8 cellular contexts compared by ENCODE assay signal in genomic region chr13:27622102-27622820, GRCh38. TPM values are rescaled to one million over a fixed set of nuclear protein-coding genes. Genes with fewer than 3 reads are reported as not detected.
DNase-seq lines count a peak whose midpoint lies in the region; ATAC-seq and TF ChIP-seq lines count a peak whose summit lies in the region.

No MANE protein-coding gene starts in this region.

- H3K14ac ChIP-seq in H9 (ENCODE audit: insufficient read depth, low read length) = peak overlapping the region; percentile 96

- H3K79me2 ChIP-seq in H9 (ENCODE audit: insufficient read depth, low read length) = peaks cover 30% of the 10 kb centered on the region; the same call in 1 of the 2 replicates

- no peak overlapping the region for H3K56ac ChIP-seq in H9 (ENCODE audit: insufficient read length, low read depth, low read length)

- no peak overlapping the region for H2BK12ac ChIP-seq in H9 (ENCODE audit: insufficient read length, low read depth, low read length)

- H3T11ph ChIP-seq in H9 (ENCODE audit: low read length) = no peak overlapping the region

- no peaks in the 10 kb centered on the region for H3K27me3 ChIP-seq in H9 (ENCODE audit: insufficient read depth, low read length)

- no peak overlapping the region for H2AFZ ChIP-seq in H9 (ENCODE audit: low read length)

- H3K4ac ChIP-seq in H9 (ENCODE audit: low read depth, low read length) = no peak overlapping the region

- H2BK120ac ChIP-seq in H9 (ENCODE audit: low read depth, low read length, poor library complexity, severe bottlenecking) = no peak overlapping the region

- ATAC-seq in T-helper 17 cell = no peak
- no peak for ATAC-seq in GM21515 (IDR thresholded peaks at IDR 0.05; ENCODE audit: unreplicated experiment)

- DNase-seq in CD14-positive monocyte (ENCODE audit: low spot score) (no peak), H9 (no peak), T-helper 17 cell (peak in 1 of 3 donors; percentile 5), fibroblast of villous mesenchyme (ENCODE audit: low read depth) (no peak), renal cortical epithelial cell (ENCODE audit: low read depth) (peak; percentile 21), NCI-H1930 (lab: John Stamatoyannopoulos, UW) (no peak)
- DNase-seq in NK-92 treated with Interleukin-12 subunit alpha and Interleukin-12 subunit beta, amount 100 ng/mL, for 24 hours (lab: John Stamatoyannopoulos, UW) = no peak

- peak overlapping the region; percentile 91 for H3K18ac ChIP-seq in H9 (ENCODE audit: insufficient read length, low read depth, low read length)

- no peak overlapping the region for H4K8ac ChIP-seq in H9 (replicated peaks; ENCODE audit: insufficient read length, low read depth, low read length)

- no peaks in the 10 kb centered on the region for H4K20me1 ChIP-seq in H9 (ENCODE audit: control insufficient read depth, insufficient read depth, insufficient read length)

- no peak overlapping the region for H2BK20ac ChIP-seq in H9 (ENCODE audit: low read depth, low read length, poor library complexity, severe bottlenecking)

- no peak overlapping the region for H2BK15ac ChIP-seq in H9 (ENCODE audit: low read depth, low read length)

- H3K4me3 Mint-ChIP-seq in CD14-positive monocyte = peak overlapping the region; percentile 87 to 99
- H3K4me3 Mint-ChIP-seq in H9 = peak overlapping the region; percentile 83 to 95
- peak overlapping the region; percentile 94 for H3K4me3 Mint-ChIP-seq in T-helper 17 cell

- H3K79me1 ChIP-seq in H9 (ENCODE audit: insufficient read depth, low read depth, low read length, poor library complexity, severe bottlenecking) = no peaks in the 10 kb centered on the region

- H3K23me2 ChIP-seq in H9 (ENCODE audit: insufficient read length, low read depth, low read length, poor library complexity, severe bottlenecking) = peaks cover 15% of the 10 kb centered on the region

- H3K4me3 ChIP-seq in fibroblast of villous mesenchyme (ENCODE audit: low read depth, low read length) = peak overlapping the region; percentile 83

- H3K9me3 Mint-ChIP-seq in CD14-positive monocyte (peaks cover 0 to 2% (median 0%) of the 10 kb centered on the region in 7 donors), H9 (no peaks in the 10 kb centered on the region)

- H3K27me3 Mint-ChIP-seq in CD14-positive monocyte (ENCODE audit: low read depth in 3 of 3) = peaks cover 0 to 3% (median 0%) of the 10 kb centered on the region in 3 donors
- H3K27me3 Mint-ChIP-seq in H9 (ENCODE audit: low read depth) = no peaks in the 10 kb centered on the region; the same call in 1 of the 2 replicates
- H3K27me3 Mint-ChIP-seq in T-helper 17 cell = no peaks in the 10 kb centered on the region

- H3K9me3 ChIP-seq in H9 (ENCODE audit: control insufficient read depth, low read depth, low read length) (no peaks in the 10 kb centered on the region), T-helper 17 cell (ENCODE audit: control insufficient read depth, low read length, poor library complexity, severe bottlenecking) (no peaks in the 10 kb centered on the region)

- peak overlapping the region; percentile 34 for H4K5ac ChIP-seq in H9 (ENCODE audit: insufficient read length, low read depth, low read length)

- no peak overlapping the region for H2BK5ac ChIP-seq in H9 (ENCODE audit: insufficient read length, low read length)

- H3K4me2 ChIP-seq in H9 (ENCODE audit: insufficient read depth, insufficient read length, low read length) = peak overlapping the region; percentile 91

- no peak overlapping the region for H3K23ac ChIP-seq in H9 (ENCODE audit: insufficient read length, low read depth, low read length)

- H3K4me1 ChIP-seq in H9 (ENCODE audit: insufficient read depth, low read length) = peaks cover 9% of the 10 kb centered on the region; the same call in 1 of the 2 replicates

- H4K91ac ChIP-seq in H9 (ENCODE audit: insufficient read length, low read depth, low read length) = no peak overlapping the region

- peaks cover 24 to 26% of the 10 kb centered on the region in 2 donors for H3K36me3 Mint-ChIP-seq in CD14-positive monocyte
- H3K36me3 Mint-ChIP-seq in H9 (ENCODE audit: insufficient read depth in 1 of 3, low read depth in 3 of 3) = peaks cover 23 to 29% (median 28%) of the 10 kb centered on the region in 3 experiments
- peaks cover 8% of the 10 kb centered on the region for H3K36me3 Mint-ChIP-seq in T-helper 17 cell (ENCODE audit: low read depth)

- WGBS in H9 (ENCODE audit: extremely low coverage, insufficient read length, low lambda C conversion rate) = 100% methylated on average over 1 of the region's 13 CpGs

- peaks cover 65% of the 10 kb centered on the region for H3K4me1 Mint-ChIP-seq in CD14-positive monocyte
- H3K4me1 Mint-ChIP-seq in H9 = peaks cover 55% of the 10 kb centered on the region in 2 experiments
- H3K4me1 Mint-ChIP-seq in T-helper 17 cell = peaks cover 58% of the 10 kb centered on the region

- H3K27ac Mint-ChIP-seq in CD14-positive monocyte (peak overlapping the region; percentile 72 to 95 (median 92)), H9 (peak overlapping the region; percentile 27 to 82 (median 69)), T-helper 17 cell (peak overlapping the region; percentile 95)

- TF ChIP-seq CTCF in CD14-positive monocyte (IDR thresholded peaks at IDR 0.05) (no peak), H9 (conservative IDR thresholded peaks at IDR 0.05) (peak; percentile 38; the same call in 2 of the 3 replicates), fibroblast of villous mesenchyme (IDR thresholded peaks at IDR 0.05; ENCODE audit: insufficient read depth, low read depth, low read length) (peak; percentile 21)

- H2AK5ac ChIP-seq in H9 (ENCODE audit: insufficient read length, low read length) = no peak overlapping the region

- peak overlapping the region; percentile 93 for H3K9ac ChIP-seq in H9 (ENCODE audit: extremely low read depth, insufficient read length, low read length)

- intact Hi-C loops in CD14-positive monocyte (cut with micrococcal nuclease) = loop anchor here (10.0 kb wide), 2 partner anchors 197 to 367 kb away; partner anchors contain the start of genes GTF3A (in 1 of the 2) and RPL21 (in 1 of the 2)

- H3K27ac ChIP-seq in H9 (ENCODE audit: insufficient read length, low read depth, low read length) = no peak overlapping the region

RNA-seq across cellular contexts. Expression of gene POLR1D, which starts 0.6 kb away (rescaled TPM):
- polyA plus RNA-seq in CD14-positive monocyte = 100 to 1,000 TPM; 122 to 139 TPM
- total RNA-seq in H9 (2021) (154 and 167 TPM in 2 replicates), T-helper 17 cell (100 to 1,000 TPM; 129 to 150 TPM), fibroblast of villous mesenchyme (57.9 and 58.9 TPM in 2 replicates), renal cortical epithelial cell (69.9 and 88.4 TPM in 2 replicates)

RNA-seq across cellular contexts. Expression of gene LNX2, which starts 1.9 kb away (rescaled TPM):
- 1 to 10 TPM in 1 of 2 donors, under 1 TPM in 1; 0.89 to 2.3 TPM for polyA plus RNA-seq in CD14-positive monocyte
- total RNA-seq in H9 (2021) (11.6 and 12.4 TPM in 2 replicates), T-helper 17 cell (1 to 10 TPM; 4.6 to 6.9 TPM), fibroblast of villous mesenchyme (6.1 and 7.8 TPM in 2 replicates), renal cortical epithelial cell (9.0 and 16.5 TPM in 2 replicates)
